Comparison of ENCODE assay signal across 14 cellular contexts in genomic region chr3:80213076-80213475, GRCh38.
DNase-seq lines count a peak whose midpoint lies in the region; ATAC-seq, FAIRE-seq and TF ChIP-seq lines count a peak whose summit lies in the region.
"Had no signal": no experiment of that assay in that cellular context is flagged by ENCODE, and none has a peak within 500 bp of the region (broad histone marks: within the 10 kb centered on the region; RNA-seq: fewer than 3 reads in every experiment).

No MANE protein-coding gene starts in this region.

- H3K27me3 ChIP-seq in bronchial epithelial cell (ENCODE audit: control insufficient read depth, insufficient read depth, low read length): no peaks in the 10 kb centered on the region
- H3K27me3 ChIP-seq in psoas muscle (ENCODE audit: insufficient read depth in 3 of 3, low read length in 2 of 3): no peaks in the 10 kb centered on the region
- H3K27me3 ChIP-seq: BLaER1 treated with 17β-estradiol and CSF1 and Interleukin-3, amounts not matched to agents 10 nM and 100 nM had no signal

- H3K9me3 ChIP-seq in psoas muscle: no peaks in the 10 kb centered on the region
- H3K9me3 ChIP-seq: BLaER1 treated with 17β-estradiol and CSF1 and Interleukin-3, amounts not matched to agents 10 nM and 100 nM had no signal

- TF ChIP-seq CTCF in bronchial epithelial cell (IDR thresholded peaks at IDR 0.05; ENCODE audit: insufficient read depth, low read length, severe bottlenecking) (no peak), psoas muscle (IDR thresholded peaks at IDR 0.05) (no peak)

- H3K4me3 ChIP-seq in bronchial epithelial cell (ENCODE audit: low read depth, low read length) (no peak overlapping the region), psoas muscle (no peak overlapping the region)
- H3K4me3 ChIP-seq: BLaER1 treated with 17β-estradiol and CSF1 and Interleukin-3, amounts not matched to agents 10 nM and 100 nM had no signal

- H3K27ac ChIP-seq in psoas muscle: no peak overlapping the region
- H3K27ac ChIP-seq: BLaER1 treated with 17β-estradiol and CSF1 and Interleukin-3, amounts not matched to agents 10 nM and 100 nM had no signal

- intact Hi-C loops in psoas muscle (cut with DNase I): no loop called here

- WGBS in psoas muscle, 3 donors: 22 to 27% (median 24%) methylated on average over 3 of the region's 3 CpGs

- H3K4me1 ChIP-seq in psoas muscle: no peaks in the 10 kb centered on the region
- H3K4me1 ChIP-seq: BLaER1 treated with 17β-estradiol and CSF1 and Interleukin-3, amounts not matched to agents 10 nM and 100 nM had no signal

- no peak for ATAC-seq in psoas muscle
- ATAC-seq: PC-3 had no signal

- peak; percentile 0 for DNase-seq in NCI-H1092 treated with DMSO at 0.1 percent for 48 hours (lab: John Stamatoyannopoulos, UW)
- no peak for DNase-seq in NCI-H1092 (lab: John Stamatoyannopoulos, UW)
- peak; percentile 77 for DNase-seq in NCI-H1105 (lab: John Stamatoyannopoulos, UW)
- peak; percentile 52 for DNase-seq in NCI-H345 treated with DMSO at 0.1 percent for 48 hours (lab: John Stamatoyannopoulos, UW; ENCODE audit: unreplicated experiment)
- peak; percentile 40 for DNase-seq in bronchial epithelial cell (ENCODE audit: low read depth)
- DNase-seq in EL: no peak
- DNase-seq in psoas muscle: no peak
- DNase-seq in LoVo (ENCODE audit: low spot score): no peak
- DNase-seq: CD8-positive, alpha-beta memory T cell; NCI-H1436; NCI-H2029 treated with DMSO at 0.1 percent for 48 hours; NCI-H446 treated with DMSO at 0.1 percent for 48 hours; PC-3 had no signal

- no peaks in the 10 kb centered on the region for H3K36me3 ChIP-seq in bronchial epithelial cell (ENCODE audit: control insufficient read depth, insufficient read depth, low read length)
- no peaks in the 10 kb centered on the region for H3K36me3 ChIP-seq in psoas muscle (ENCODE audit: insufficient read depth in 1 of 2, low read depth in 1 of 2)
- H3K36me3 ChIP-seq: BLaER1 treated with 17β-estradiol and CSF1 and Interleukin-3, amounts not matched to agents 10 nM and 100 nM had no signal

- no peak for FAIRE-seq in bronchial epithelial cell (lab: Jason Lieb, UNC)

Comparison
In these comparisons a context has a peak if more than half of its experiments do, and no peak if none do; other contexts are left out.
1. DNase-seq: peak in NCI-H1092 treated with DMSO at 0.1 percent for 48 hours (single experiment), NCI-H1105 (single experiment), NCI-H345 treated with DMSO at 0.1 percent for 48 hours (single experiment) and bronchial epithelial cell (single experiment); none in NCI-H1092 (single experiment), EL (single experiment), psoas muscle (0 of 2) and LoVo (single experiment).